Comparison of ENCODE assay signal across 8 cellular contexts in genomic region chr6:118650500-118651281, GRCh38.
DNase-seq lines count a peak whose midpoint lies in the region; ATAC-seq lines count a peak whose summit lies in the region.

No MANE protein-coding gene starts in this region.

- no peaks in the 10 kb centered on the region for H3K27me3 Mint-ChIP-seq in memory B cell
- no peaks in the 10 kb centered on the region for H3K27me3 Mint-ChIP-seq in stimulated activated memory B cell treated with anti-CD40 and anti-IgM and Interleukin-4, amounts not matched to agents 10 μg/mL and 1 μg/mL and 100 μg/mL, for 72 hours

- ATAC-seq in HG02571 (IDR thresholded peaks at IDR 0.05; ENCODE audit: unreplicated experiment): peak; percentile 40
- peak; percentile 34 for ATAC-seq in memory B cell (ENCODE audit: low read depth)
- peak; percentile 74 for ATAC-seq in stimulated activated memory B cell treated with anti-CD40 and anti-IgM and Interleukin-4, amounts not matched to agents 10 μg/mL and 1 μg/mL and 100 μg/mL, for 72 hours

- DNase-seq in NCI-H748 (lab: John Stamatoyannopoulos, UW; ENCODE audit: unreplicated experiment): peak; percentile 63
- DNase-seq in NCI-H748 treated with DMSO at 0.1 percent for 48 hours (lab: John Stamatoyannopoulos, UW): no peak
- DNase-seq in NCI-H128 (lab: John Stamatoyannopoulos, UW; ENCODE audit: unreplicated experiment): peak; percentile 12
- peak; percentile 27 for DNase-seq in activated CD4-positive, alpha-beta T cell treated with anti-CD3 and anti-CD28 coated beads, Interleukin-2, amount 50 U/mL, for 1 hour
- DNase-seq in effector CD8-positive, alpha-beta T cell (lab: John Stamatoyannopoulos, UW): peak; percentile 37
- DNase-seq in memory B cell (ENCODE audit: low spot score in 2 of 2): peak in 1 of 2 donors; percentile 28

- H3K36me3 Mint-ChIP-seq in memory B cell: no peaks in the 10 kb centered on the region
- H3K36me3 Mint-ChIP-seq in stimulated activated memory B cell treated with anti-CD40 and anti-IgM and Interleukin-4, amounts not matched to agents 10 μg/mL and 1 μg/mL and 100 μg/mL, for 72 hours: no peaks in the 10 kb centered on the region

- peak overlapping the region; percentile 100 for H3K4me3 Mint-ChIP-seq in memory B cell
- H3K4me3 Mint-ChIP-seq in stimulated activated memory B cell treated with anti-CD40 and anti-IgM and Interleukin-4, amounts not matched to agents 10 μg/mL and 1 μg/mL and 100 μg/mL, for 72 hours: peak overlapping the region; percentile 97

- H3K27ac Mint-ChIP-seq in memory B cell: peak overlapping the region; percentile 93
- H3K27ac Mint-ChIP-seq in stimulated activated memory B cell treated with anti-CD40 and anti-IgM and Interleukin-4, amounts not matched to agents 10 μg/mL and 1 μg/mL and 100 μg/mL, for 72 hours: peak overlapping the region; percentile 87

- H3K4me1 Mint-ChIP-seq in memory B cell: no peaks in the 10 kb centered on the region
- H3K4me1 Mint-ChIP-seq in stimulated activated memory B cell treated with anti-CD40 and anti-IgM and Interleukin-4, amounts not matched to agents 10 μg/mL and 1 μg/mL and 100 μg/mL, for 72 hours: peaks cover 21% of the 10 kb centered on the region

- H3K9me3 Mint-ChIP-seq in memory B cell: no peaks in the 10 kb centered on the region
- no peaks in the 10 kb centered on the region for H3K9me3 Mint-ChIP-seq in stimulated activated memory B cell treated with anti-CD40 and anti-IgM and Interleukin-4, amounts not matched to agents 10 μg/mL and 1 μg/mL and 100 μg/mL, for 72 hours
